8 cellular contexts compared by ENCODE assay signal in genomic region chr19:45677351-45678230, GRCh38. TPM values are rescaled to one million over a fixed set of nuclear protein-coding genes. Genes with fewer than 3 reads are reported as not detected.
DNase-seq lines count a peak whose midpoint lies in the region; ATAC-seq, FAIRE-seq and TF ChIP-seq lines count a peak whose summit lies in the region.

No MANE protein-coding gene starts in this region.

- POLR2A ChIA-PET in endothelial cell of umbilical vein (lab: Charles Lee) = interaction anchor here (0.7 to 0.8 kb wide), 2 partner anchors 15 to 238 kb away, joined by 3 to 4 read pairs; no protein-coding TSS in a partner anchor

- peak overlapping the region; percentile 39 for H2AFZ ChIP-seq in endothelial cell of umbilical vein (ENCODE audit: low read depth, low read length)

- ATAC-seq in GM19463 (IDR thresholded peaks at IDR 0.05; ENCODE audit: unreplicated experiment) (peak; percentile 49), GM19467 (IDR thresholded peaks at IDR 0.05; ENCODE audit: unreplicated experiment) (no peak)

- peaks cover 11% of the 10 kb centered on the region for H3K4me1 ChIP-seq in endothelial cell of umbilical vein (ENCODE audit: control insufficient read depth, extremely low read depth, insufficient read depth, low read length)

- no peaks in the 10 kb centered on the region for H4K20me1 ChIP-seq in endothelial cell of umbilical vein (replicated peaks; ENCODE audit: control insufficient read depth, extremely low read depth, insufficient read depth, low read length)

- no peak for TF ChIP-seq POLR2A in endothelial cell of umbilical vein (IDR thresholded peaks at IDR 0.05; ENCODE audit: low read depth, low read length)

- dilution Hi-C loops in endothelial cell of umbilical vein (cut with MboI; ENCODE audit: extremely low pct_ligation_motif_present, low sequenced_read_pairs) = no loop called here

- CTCF ChIA-PET in endothelial cell of umbilical vein (lab: Charles Lee) = interaction anchor here (0.6 to 5.3 kb wide), 10 partner anchors 8 to 119 kb away, joined by 3 to 55 read pairs (median 4); partner anchors contain the start of genes QPCTL and SNRPD2

- intact Hi-C loops in endothelial cell of umbilical vein (cut with micrococcal nuclease) = no loop called here

- FAIRE-seq in endothelial cell of umbilical vein (lab: Jason Lieb, UNC) = peak; percentile 74

- H3K79me2 ChIP-seq in endothelial cell of umbilical vein (ENCODE audit: control insufficient read depth, insufficient read depth, low read length) = no peaks in the 10 kb centered on the region

- DNase-seq in ACHN (peak; percentile 87), NCI-H226 (peak; percentile 94), endothelial cell of umbilical vein (ENCODE audit: low read depth, low spot score) (peak; percentile 89), midbrain (lab: John Stamatoyannopoulos, UW) (peak; percentile 25)
- DNase-seq in activated CD8-positive, alpha-beta memory T cell treated with anti-CD3 and anti-CD28 coated beads, Interleukin-2, amount 50 U/mL, for 48 hours = peak; percentile 90
- DNase-seq in stimulated activated CD8-positive, alpha-beta memory T cell treated with anti-CD3 and anti-CD28 coated beads, Interleukin-4, amount 100 ng/mL, for 48 hours = peak; percentile 92

- H3K4me3 ChIP-seq in endothelial cell of umbilical vein (replicated peaks in 1 of 3; ENCODE audit: insufficient read depth in 1 of 3, low read depth in 1 of 3, low read length in 3 of 3) = peak overlapping the region in 2 of 3 experiments; percentile 12

- no peak overlapping the region for H3K27ac ChIP-seq in endothelial cell of umbilical vein (ENCODE audit: insufficient read depth, low read depth, low read length)

- no TSS peak for BruUV-seq in endothelial cell of umbilical vein (replicated peaks; lab: Mats Ljungman, UMichigan)

- H3K9me3 ChIP-seq in endothelial cell of umbilical vein (replicated peaks; ENCODE audit: control insufficient read depth, insufficient read depth, low read length) = no peaks in the 10 kb centered on the region

- H3K36me3 ChIP-seq in endothelial cell of umbilical vein (ENCODE audit: control insufficient read depth in 2 of 2, extremely low read depth in 1 of 2, insufficient read depth in 2 of 2, low read length in 2 of 2) = no peaks in the 10 kb centered on the region

- H3K4me2 ChIP-seq in endothelial cell of umbilical vein (ENCODE audit: insufficient read depth, low read length) = peak overlapping the region; percentile 28

- no peak overlapping the region for H3K9ac ChIP-seq in endothelial cell of umbilical vein (replicated peaks; ENCODE audit: extremely low read depth, insufficient read depth, low read length)

- in situ Hi-C loops in ACHN (cut with HindIII; ENCODE audit: low pct_ligation_motif_present, low pct_unique_long_range_greater_than_20kb, low sequenced_read_pairs) = no loop called here

- peaks cover 0 to 2% of the 10 kb centered on the region in 2 experiments for H3K27me3 ChIP-seq in endothelial cell of umbilical vein (ENCODE audit: control insufficient read depth in 2 of 2, insufficient read depth in 2 of 2, low read length in 2 of 2)

- no peaks in the 10 kb centered on the region for H3K9me1 ChIP-seq in endothelial cell of umbilical vein (replicated peaks; ENCODE audit: control insufficient read depth, extremely low read depth, insufficient read depth, low read length)

- peak; percentile 15 to 54 for TF ChIP-seq CTCF in endothelial cell of umbilical vein (IDR thresholded peaks at IDR 0.05; ENCODE audit: extremely low read depth in 1 of 2, insufficient read depth in 1 of 2, low read depth in 1 of 2, low read length in 2 of 2)

TF ChIP-seq in endothelial cell of umbilical vein, 7 proteins besides CTCF, POLR2A, EP300 and RAD21:
- TF ChIP-seq MAX (IDR thresholded peaks at IDR 0.05; ENCODE audit: insufficient read depth, insufficient read length) (no peak), GATA2 (IDR thresholded peaks at IDR 0.05; ENCODE audit: insufficient read depth, insufficient read length, low read depth, low read length) (no peak), FOS (IDR thresholded peaks at IDR 0.05; ENCODE audit: borderline replicate concordance, insufficient read depth, low read length) (no peak), EZH2 (IDR thresholded peaks at IDR 0.05; ENCODE audit: borderline replicate concordance, low read depth, low read length, severe bottlenecking) (no peak)

RNA-seq across cellular contexts. Expression of gene GIPR, which starts 9.6 kb away (rescaled TPM):
- not detected in 2 replicates for total RNA-seq in endothelial cell of umbilical vein
- polyA plus RNA-seq in endothelial cell of umbilical vein = not detected in 2 replicates
- not detected in 2 replicates for polyA plus RNA-seq in endothelial cell of umbilical vein (2011; cell fraction: cytosol; rRNA removed)
- 0.04 and 0.07 TPM in 2 replicates for polyA plus RNA-seq in endothelial cell of umbilical vein (2011; cell fraction: nucleus; rRNA removed)
- polyA plus RNA-seq in endothelial cell of umbilical vein (2012) = not detected in 2 replicates
- 0.12 and 1.9 TPM in 2 replicates for polyA minus RNA-seq in endothelial cell of umbilical vein
- not detected for polyA minus RNA-seq in endothelial cell of umbilical vein (2011; cell fraction: cytosol; rRNA and poly(A)+ RNA removed)
- polyA minus RNA-seq in endothelial cell of umbilical vein (2011; cell fraction: nucleus; rRNA and poly(A)+ RNA removed) = 0.19 TPM in 1 of 2 replicates, not detected in the other

RNA-seq across cellular contexts. Expression of gene SNRPD2, which starts 14.2 kb away (rescaled TPM):
- total RNA-seq in endothelial cell of umbilical vein = 519 and 532 TPM in 2 replicates
- 406 and 512 TPM in 2 replicates for polyA plus RNA-seq in endothelial cell of umbilical vein
- polyA plus RNA-seq in endothelial cell of umbilical vein (2011; cell fraction: cytosol; rRNA removed) = 648 and 876 TPM in 2 replicates
- 199 and 204 TPM in 2 replicates for polyA plus RNA-seq in endothelial cell of umbilical vein (2011; cell fraction: nucleus; rRNA removed)
- 523 and 699 TPM in 2 replicates for polyA plus RNA-seq in endothelial cell of umbilical vein (2012)
- 216 and 235 TPM in 2 replicates for polyA minus RNA-seq in endothelial cell of umbilical vein
- polyA minus RNA-seq in endothelial cell of umbilical vein (2011; cell fraction: cytosol; rRNA and poly(A)+ RNA removed) = 64.3 TPM
- 23.7 and 27.2 TPM in 2 replicates for polyA minus RNA-seq in endothelial cell of umbilical vein (2011; cell fraction: nucleus; rRNA and poly(A)+ RNA removed)

RNA-seq across cellular contexts. Expression of gene QPCTL, which starts 14.9 kb away (rescaled TPM):
- 15.3 and 17.6 TPM in 2 replicates for total RNA-seq in endothelial cell of umbilical vein
- 22.5 and 26.0 TPM in 2 replicates for polyA plus RNA-seq in endothelial cell of umbilical vein
- 13.4 and 14.5 TPM in 2 replicates for polyA plus RNA-seq in endothelial cell of umbilical vein (2011; cell fraction: cytosol; rRNA removed)
- 19.3 and 20.3 TPM in 2 replicates for polyA plus RNA-seq in endothelial cell of umbilical vein (2011; cell fraction: nucleus; rRNA removed)
- polyA plus RNA-seq in endothelial cell of umbilical vein (2012) = 9.4 and 12.6 TPM in 2 replicates
- 12.0 and 15.8 TPM in 2 replicates for polyA minus RNA-seq in endothelial cell of umbilical vein
- 11.7 TPM for polyA minus RNA-seq in endothelial cell of umbilical vein (2011; cell fraction: cytosol; rRNA and poly(A)+ RNA removed)
- 3.7 and 3.8 TPM in 2 replicates for polyA minus RNA-seq in endothelial cell of umbilical vein (2011; cell fraction: nucleus; rRNA and poly(A)+ RNA removed)

RNA-seq across cellular contexts. Expression of gene EML2, which starts 38.4 kb away (rescaled TPM):
- 27.4 and 28.9 TPM in 2 replicates for total RNA-seq in endothelial cell of umbilical vein
- 23.3 and 23.8 TPM in 2 replicates for polyA plus RNA-seq in endothelial cell of umbilical vein
- polyA plus RNA-seq in endothelial cell of umbilical vein (2011; cell fraction: cytosol; rRNA removed) = 13.7 and 15.6 TPM in 2 replicates
- 88.8 and 100 TPM in 2 replicates for polyA plus RNA-seq in endothelial cell of umbilical vein (2011; cell fraction: nucleus; rRNA removed)
- 17.1 and 22.3 TPM in 2 replicates for polyA plus RNA-seq in endothelial cell of umbilical vein (2012)
- 22.2 and 38.8 TPM in 2 replicates for polyA minus RNA-seq in endothelial cell of umbilical vein
- polyA minus RNA-seq in endothelial cell of umbilical vein (2011; cell fraction: cytosol; rRNA and poly(A)+ RNA removed) = 28.3 TPM
- 18.9 and 24.5 TPM in 2 replicates for polyA minus RNA-seq in endothelial cell of umbilical vein (2011; cell fraction: nucleus; rRNA and poly(A)+ RNA removed)

RNA-seq across cellular contexts. Expression of gene FBXO46, which starts 53.1 kb away (rescaled TPM):
- total RNA-seq in endothelial cell of umbilical vein = 18.3 and 21.2 TPM in 2 replicates
- polyA plus RNA-seq in endothelial cell of umbilical vein = 7.7 and 7.8 TPM in 2 replicates
- polyA plus RNA-seq in endothelial cell of umbilical vein (2011; cell fraction: cytosol; rRNA removed) = 2.8 and 4.9 TPM in 2 replicates
- 16.6 and 19.7 TPM in 2 replicates for polyA plus RNA-seq in endothelial cell of umbilical vein (2011; cell fraction: nucleus; rRNA removed)
- 5.8 and 6.7 TPM in 2 replicates for polyA plus RNA-seq in endothelial cell of umbilical vein (2012)
- polyA minus RNA-seq in endothelial cell of umbilical vein = 3.1 and 6.1 TPM in 2 replicates
- polyA minus RNA-seq in endothelial cell of umbilical vein (2011; cell fraction: cytosol; rRNA and poly(A)+ RNA removed) = 9.2 TPM
- 8.7 and 11.6 TPM in 2 replicates for polyA minus RNA-seq in endothelial cell of umbilical vein (2011; cell fraction: nucleus; rRNA and poly(A)+ RNA removed)

Comparison
In these comparisons a context has a peak if more than half of its experiments do, and no peak if none do; other contexts are left out.
1. DNase-seq: peak in every context shown above with its lines; median percentile 94 in NCI-H226; 92 in stimulated activated CD8-positive, alpha-beta memory T cell treated with anti-CD3 and anti-CD28 coated beads, Interleukin-4, amount 100 ng/mL, for 48 hours; 90 in activated CD8-positive, alpha-beta memory T cell treated with anti-CD3 and anti-CD28 coated beads, Interleukin-2, amount 50 U/mL, for 48 hours; 89 in endothelial cell of umbilical vein; 87 in ACHN; 25 in midbrain.